28 cellular contexts compared by ENCODE assay signal in genomic region chr4:52614241-52614640, GRCh38.
"Had no signal": no experiment of that assay in that cellular context is flagged by ENCODE, and none has a peak within 500 bp of the region (broad histone marks: within the 10 kb centered on the region; RNA-seq: fewer than 3 reads in every experiment).

No MANE protein-coding gene starts in this region.

- H3K4me3 Mint-ChIP-seq: dendritic cell treated with granulocyte-macrophage colony-stimulating factor and Interleukin-4, amounts not matched to agents 40 ng/mL and 50 ng/mL, for 4 days; effector memory CD8-positive, alpha-beta T cell; endodermal cell had no signal

- H3K4me3 ChIP-seq: colonic mucosa, coronary artery, dorsolateral prefrontal cortex, esophagus muscularis mucosa, esophagus squamous epithelium, gastrocnemius medialis, gastroesophageal sphincter, heart left ventricle, heart right ventricle had no signal

- H3K9me3 ChIP-seq: colonic mucosa, esophagus muscularis mucosa, esophagus squamous epithelium, gastrocnemius medialis, gastroesophageal sphincter, heart left ventricle, heart right ventricle had no signal

- H3K27me3 ChIP-seq: colonic mucosa, dorsolateral prefrontal cortex, esophagus muscularis mucosa, esophagus squamous epithelium, foreskin keratinocyte, gastrocnemius medialis, gastroesophageal sphincter, heart left ventricle, heart right ventricle had no signal

- H3K27ac ChIP-seq: colonic mucosa, coronary artery, dorsolateral prefrontal cortex, epithelial cell of prostate, esophagus muscularis mucosa, esophagus squamous epithelium, foreskin keratinocyte, gastrocnemius medialis, gastroesophageal sphincter, heart right ventricle had no signal

- H3K36me3 ChIP-seq: colonic mucosa had no signal

- H3K9me3 Mint-ChIP-seq: effector memory CD8-positive, alpha-beta T cell; endodermal cell had no signal

- FAIRE-seq: colon, endothelial cell of umbilical vein, frontal cortex had no signal

- H3K27me3 Mint-ChIP-seq: dendritic cell treated with granulocyte-macrophage colony-stimulating factor and Interleukin-4, amounts not matched to agents 40 ng/mL and 50 ng/mL, for 4 days; effector memory CD8-positive, alpha-beta T cell had no signal

- H3K27ac Mint-ChIP-seq: dendritic cell treated with granulocyte-macrophage colony-stimulating factor and Interleukin-4, amounts not matched to agents 40 ng/mL and 50 ng/mL, for 4 days; effector memory CD8-positive, alpha-beta T cell; endodermal cell had no signal

- ATAC-seq: effector memory CD8-positive, alpha-beta T cell; esophagus mucosa; foreskin keratinocyte; gastrocnemius medialis; gastroesophageal sphincter had no signal

- H3K4me1 ChIP-seq: colonic mucosa, foreskin keratinocyte had no signal

- DNase-seq: colonic mucosa; cortex of kidney; dermis blood vessel endothelial cell; dorsolateral prefrontal cortex; effector CD4-positive, alpha-beta T cell; effector CD8-positive, alpha-beta T cell; effector memory CD4-positive, alpha-beta T cell; effector memory CD8-positive, alpha-beta T cell; endodermal cell; erythroblast; esophagus squamous epithelium; foreskin fibroblast; foreskin keratinocyte; foreskin melanocyte; gastrocnemius medialis; glutamatergic neuron; head of caudate nucleus; heart left ventricle; heart right ventricle had no signal
